21 cellular contexts compared by ENCODE assay signal in genomic region chr13:95620498-95621140, GRCh38. TPM values are rescaled to one million over a fixed set of nuclear protein-coding genes. Genes with fewer than 3 reads are reported as not detected.
DNase-seq lines count a peak whose midpoint lies in the region; ATAC-seq and TF ChIP-seq lines count a peak whose summit lies in the region.
"Had no signal": no experiment of that assay in that cellular context is flagged by ENCODE, and none has a peak within 500 bp of the region (broad histone marks: within the 10 kb centered on the region; RNA-seq: fewer than 3 reads in every experiment).

No MANE protein-coding gene starts in this region.

- no peak overlapping the region for H2BK120ac ChIP-seq in mesenchymal stem cell (ENCODE audit: low read depth, low read length)

- ATAC-seq in PC-3 (peak; percentile 24; the same call in 1 of the 2 replicates), HG03135 (IDR thresholded peaks at IDR 0.05; ENCODE audit: unreplicated experiment) (no peak)
- ATAC-seq: A549, HCT116, HepG2 had no signal

- H3K9me2 ChIP-seq in PC-3 (replicated peaks; ENCODE audit: low read length): no peaks in the 10 kb centered on the region

- H3K79me2 ChIP-seq in PC-3 (ENCODE audit: low read length): no peaks in the 10 kb centered on the region

- CTCF ChIA-PET in PC-3 (lab: Charles Lee): no interaction called here

- intact Hi-C loops in PC-3 (cut with micrococcal nuclease): loop anchor here (5.0 to 10.0 kb wide), 2 partner anchors 86 to 362 kb away; no protein-coding TSS in a partner anchor

- no peak overlapping the region for H3K4me3 ChIP-seq in PC-3 (ENCODE audit: low read length)
- H3K4me3 ChIP-seq in mesenchymal stem cell (ENCODE audit: insufficient read depth in 1 of 2, low read depth in 1 of 2, low read length in 2 of 2): no peak overlapping the region
- H3K4me3 ChIP-seq: A549, BLaER1 had no signal

- peak overlapping the region; percentile 15 for H2AK5ac ChIP-seq in mesenchymal stem cell (ENCODE audit: low read length, severe bottlenecking)

- H3K4me1 ChIP-seq in PC-3 (ENCODE audit: insufficient read depth, low read length): no peaks in the 10 kb centered on the region
- peaks cover 5% of the 10 kb centered on the region for H3K4me1 ChIP-seq in mesenchymal stem cell (ENCODE audit: control insufficient read depth, insufficient read depth, low read depth, low read length)
- H3K4me1 ChIP-seq: A549, BLaER1 had no signal

- H3K9me3 ChIP-seq in PC-3 (ENCODE audit: low read length): no peaks in the 10 kb centered on the region
- no peaks in the 10 kb centered on the region for H3K9me3 ChIP-seq in mesenchymal stem cell (ENCODE audit: control insufficient read depth, low read length)
- H3K9me3 ChIP-seq: A549, BLaER1 had no signal

- H3K9ac ChIP-seq in PC-3 (ENCODE audit: low read length): no peak overlapping the region
- H3K9ac ChIP-seq in mesenchymal stem cell (ENCODE audit: low read length): no peak overlapping the region
- H3K9ac ChIP-seq: BLaER1 had no signal

- no peak overlapping the region for H4K91ac ChIP-seq in mesenchymal stem cell (ENCODE audit: low read length)

- H2BK12ac ChIP-seq in mesenchymal stem cell (ENCODE audit: low read length in 2 of 2): no peak overlapping the region

- no peaks in the 10 kb centered on the region for H3F3A ChIP-seq in PC-3 (ENCODE audit: low read length, unreplicated experiment)

- WGBS in mesenchymal stem cell: 89% methylated on average over 4 of the region's 4 CpGs

- BruUV-seq in PC-3 (replicated peaks; lab: Mats Ljungman, UMichigan): no TSS peak

- H3K36me3 ChIP-seq in PC-3 (ENCODE audit: low read depth, low read length): no peaks in the 10 kb centered on the region
- H3K36me3 ChIP-seq in mesenchymal stem cell (ENCODE audit: control insufficient read depth in 1 of 2, insufficient read depth in 2 of 2, low read depth in 1 of 2, low read length in 2 of 2): peaks cover 35 to 98% of the 10 kb centered on the region in 2 experiments
- H3K36me3 ChIP-seq: BLaER1 had no signal

- H3K79me1 ChIP-seq in mesenchymal stem cell (replicated peaks; ENCODE audit: low read length, poor library complexity, severe bottlenecking): peaks cover 19% of the 10 kb centered on the region

- no peak for TF ChIP-seq CTCF in C4-2B (conservative IDR thresholded peaks at IDR 0.05)
- TF ChIP-seq CTCF in PC-3 (conservative IDR thresholded peaks at IDR 0.05; ENCODE audit: low read depth, low read length): no peak

- no peak overlapping the region for H2BK5ac ChIP-seq in mesenchymal stem cell (ENCODE audit: low read depth, low read length, poor library complexity, severe bottlenecking)

- POLR2A ChIA-PET in PC-3 (lab: Charles Lee; ENCODE audit: unreplicated experiment): interaction anchor here (0.5 to 0.6 kb wide), 2 partner anchors 67 to 105 kb away, joined by 3 read pairs; no protein-coding TSS in a partner anchor

- DNase-seq in PC-3: no peak
- peak; percentile 26 for DNase-seq in fibroblast of peridontal ligament (ENCODE audit: extremely low read depth)
- DNase-seq in mesenchymal stem cell: no peak
- no peak for DNase-seq in mesenteric fat pad (ENCODE audit: low spot score)
- DNase-seq in D341Med (ENCODE audit: low spot score): no peak
- no peak for DNase-seq in stimulated activated naive CD4-positive, alpha-beta T cell (lab: John Stamatoyannopoulos, UW)
- DNase-seq: CD8-positive, alpha-beta memory T cell; GOT3; KG1; NCI-H187; NCI-H2107; NCI-H510A; NCI-H774; SHP77 treated with DMSO at 0.1 percent for 48 hours had no signal

- no peak overlapping the region for H4K8ac ChIP-seq in mesenchymal stem cell (ENCODE audit: low read length)

- peak overlapping the region in 1 of 2 experiments; percentile 14 for H3K23ac ChIP-seq in mesenchymal stem cell (ENCODE audit: low read length in 2 of 2)

- no peak overlapping the region for H3K18ac ChIP-seq in mesenchymal stem cell (ENCODE audit: low read depth in 1 of 2, low read length in 2 of 2)

- no peak overlapping the region for H3K4ac ChIP-seq in mesenchymal stem cell (ENCODE audit: low read depth in 1 of 2, low read length in 2 of 2)

- no peaks in the 10 kb centered on the region for H3K27me3 ChIP-seq in PC-3 (ENCODE audit: low read length)
- H3K27me3 ChIP-seq in mesenchymal stem cell (ENCODE audit: control insufficient read depth in 1 of 2, insufficient read depth in 1 of 2, low read length in 2 of 2): no peaks in the 10 kb centered on the region
- H3K27me3 ChIP-seq: BLaER1 had no signal

- no peak overlapping the region for H2BK15ac ChIP-seq in mesenchymal stem cell (ENCODE audit: low read depth, poor library complexity, severe bottlenecking)

- H3K27ac ChIP-seq in C4-2B (peak overlapping the region; percentile 80), PC-3 (ENCODE audit: low read length) (no peak overlapping the region), mesenchymal stem cell (ENCODE audit: low read length, poor library complexity, severe bottlenecking) (no peak overlapping the region)
- H3K27ac ChIP-seq: A549, BLaER1 had no signal

- H3K14ac ChIP-seq in mesenchymal stem cell (ENCODE audit: low read length in 2 of 2): no peak overlapping the region

- H4K20me1 ChIP-seq in PC-3 (ENCODE audit: low read length): no peaks in the 10 kb centered on the region
- H4K20me1 ChIP-seq: BLaER1 had no signal

- no peak overlapping the region for H2AFZ ChIP-seq in PC-3 (ENCODE audit: low read length)
- H2AFZ ChIP-seq in mesenchymal stem cell (ENCODE audit: low read depth, low read length): no peak overlapping the region

- H3K4me2 ChIP-seq in PC-3 (ENCODE audit: low read length): no peak overlapping the region
- no peak overlapping the region for H3K4me2 ChIP-seq in mesenchymal stem cell (ENCODE audit: low read length, poor library complexity, severe bottlenecking)
- H3K4me2 ChIP-seq: A549, BLaER1 had no signal

RNA-seq across cellular contexts. Expression of gene DZIP1, which starts 23.9 kb away (rescaled TPM):
- total RNA-seq in PC-3 (2014; rRNA removed): 1.8 and 3.5 TPM in 2 replicates
- 57.1 TPM for polyA plus RNA-seq in mesenchymal stem cell (2013, experiment 1 of 2)
- polyA plus RNA-seq in mesenchymal stem cell (2013, experiment 2 of 2): 56.1 TPM
- 7.8 TPM for total RNA-seq in mesenteric fat pad
- total RNA-seq: OCI-LY7 had no signal
- polyA plus RNA-seq: CD8-positive, alpha-beta memory T cell had no signal

RNA-seq across cellular contexts. Expression of gene DNAJC3, which starts 56.3 kb away (rescaled TPM):
- total RNA-seq in PC-3 (2014; rRNA removed) (17.8 and 20.5 TPM in 2 replicates), mesenteric fat pad (55.1 TPM)
- 45.0 TPM for polyA plus RNA-seq in mesenchymal stem cell (2013, experiment 1 of 2)
- polyA plus RNA-seq in mesenchymal stem cell (2013, experiment 2 of 2): 46.6 TPM
